In the genomic region with DNA sequence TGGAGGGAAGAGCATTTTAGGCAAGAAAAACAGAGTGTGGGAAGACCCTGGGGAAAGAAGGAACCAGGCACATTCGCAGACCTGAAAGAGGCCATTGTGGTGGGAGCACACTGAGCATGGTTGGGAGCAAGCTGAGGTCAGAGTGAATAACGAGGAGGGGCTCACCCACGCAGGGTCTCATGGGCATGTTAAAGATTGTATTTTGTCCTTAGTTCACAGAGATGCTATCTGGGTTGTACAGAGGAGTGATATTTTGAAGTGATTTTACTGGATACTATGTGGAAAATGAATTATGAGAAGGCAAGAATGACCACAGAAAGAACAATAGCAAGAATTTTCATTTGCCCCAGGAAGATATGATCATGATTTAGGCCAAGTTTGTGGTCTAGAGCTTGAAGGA, we compare ENCODE assay signal across 18 cellular contexts.
"Had no signal": no experiment of that assay in that cellular context is flagged by ENCODE, and none has a peak within 500 bp of the region (broad histone marks: within the 10 kb centered on the region; RNA-seq: fewer than 3 reads in every experiment).

No MANE protein-coding gene starts in this region.

- H3K4me3 Mint-ChIP-seq: activated CD8-positive, alpha-beta T cell treated with anti-CD3 and anti-CD28 coated beads for 36 hours; activated naive CD8-positive, alpha-beta T cell; activated T-cell treated with anti-CD3 and anti-CD28 coated beads, Interleukin-2, amount 50 U/mL, for 72 hours; stimulated activated naive B cell treated with anti-CD40 and anti-IgM and Interleukin-4, amounts not matched to agents 10 μg/mL and 1 μg/mL and 100 μg/mL, for 72 hours; T-helper 1 cell treated with Interleukin-12 subunit alpha and Interleukin-12 subunit beta and Interleukin-4 antibody, amounts not matched to agents 30 μg/mL and 1 μg/mL, for 36 hours; WTC11 had no signal

- H3K4me1 Mint-ChIP-seq: stimulated activated naive B cell treated with anti-CD40 and anti-IgM and Interleukin-4, amounts not matched to agents 10 μg/mL and 1 μg/mL and 100 μg/mL, for 72 hours had no signal

- H3K27ac Mint-ChIP-seq: activated CD8-positive, alpha-beta T cell treated with anti-CD3 and anti-CD28 coated beads for 36 hours; activated naive CD8-positive, alpha-beta T cell; activated T-cell treated with anti-CD3 and anti-CD28 coated beads, Interleukin-2, amount 50 U/mL, for 72 hours; stimulated activated naive B cell treated with anti-CD40 and anti-IgM and Interleukin-4, amounts not matched to agents 10 μg/mL and 1 μg/mL and 100 μg/mL, for 72 hours; T-helper 1 cell treated with Interleukin-12 subunit alpha and Interleukin-12 subunit beta and Interleukin-4 antibody, amounts not matched to agents 30 μg/mL and 1 μg/mL, for 36 hours; WTC11 had no signal

- H3K4me1 ChIP-seq: thyroid gland had no signal

- H3K27ac ChIP-seq: thyroid gland had no signal

- DNase-seq: activated CD4-positive, alpha-beta T cell treated with anti-CD3 and anti-CD28 coated beads for 4 hours; activated CD8-positive, alpha-beta T cell treated with anti-CD3 and anti-CD28 coated beads for 36 hours; activated gamma-delta T cell; activated T-cell treated with anti-CD3 and anti-CD28 coated beads, Interleukin-2, amount 50 U/mL, for 72 hours; aorta; glutamatergic neuron; posterior cingulate gyrus; stimulated activated CD4-positive, alpha-beta T cell treated with anti-CD3 and anti-CD28 coated beads, Interleukin-15, amount 100 ng/mL, for 24 hours; stimulated activated CD4-positive, alpha-beta T cell treated with anti-CD3 and anti-CD28 coated beads, Interleukin-4, amount 100 ng/mL, for 1 hour; stimulated activated naive B cell treated with anti-CD40 and anti-IgM and Interleukin-4, amounts not matched to agents 10 μg/mL and 1 μg/mL and 100 μg/mL, for 72 hours; thyroid gland had no signal

- H3K4me3 ChIP-seq: thyroid gland had no signal

- H3K36me3 Mint-ChIP-seq: activated naive CD8-positive, alpha-beta T cell; WTC11 had no signal

- ATAC-seq: activated CD8-positive, alpha-beta T cell treated with anti-CD3 and anti-CD28 coated beads for 36 hours; activated T-cell treated with anti-CD3 and anti-CD28 coated beads, Interleukin-2, amount 50 U/mL, for 72 hours; esophagus mucosa; stimulated activated naive B cell treated with anti-CD40 and anti-IgM and Interleukin-4, amounts not matched to agents 10 μg/mL and 1 μg/mL and 100 μg/mL, for 72 hours; WTC11 had no signal

- H3K27me3 ChIP-seq: thyroid gland had no signal

- H3K9me3 Mint-ChIP-seq: activated CD8-positive, alpha-beta T cell treated with anti-CD3 and anti-CD28 coated beads for 36 hours; T-helper 1 cell treated with Interleukin-12 subunit alpha and Interleukin-12 subunit beta and Interleukin-4 antibody, amounts not matched to agents 30 μg/mL and 1 μg/mL, for 36 hours had no signal

- H3K36me3 ChIP-seq: thyroid gland had no signal

- FAIRE-seq: colon, endometrium, urothelium cell line had no signal

- H3K9me3 ChIP-seq: thyroid gland had no signal
